ENCODE assay signal across 11 cellular contexts in genomic region chr17:42563950-42564349, GRCh38. TPM values are rescaled to one million over a fixed set of nuclear protein-coding genes. Genes with fewer than 3 reads are reported as not detected.
DNase-seq lines count a peak whose midpoint lies in the region; ATAC-seq and TF ChIP-seq lines count a peak whose summit lies in the region.
"Had no signal": no experiment of that assay in that cellular context is flagged by ENCODE, and none has a peak within 500 bp of the region (broad histone marks: within the 10 kb centered on the region; RNA-seq: fewer than 3 reads in every experiment).

No MANE protein-coding gene starts in this region.

- 58 to 80% methylated on average over 3 to 5 of the region's 9 CpGs for WGBS in esophagus squamous epithelium, 2 donors

- peak overlapping the region; percentile 28 for H3K9ac ChIP-seq in SK-N-MC (ENCODE audit: insufficient read length)

- CTCF ChIA-PET in activated CD8-positive, alpha-beta memory T cell treated with anti-CD3 and anti-CD28 coated beads, Interleukin-2, amount 10 ng/mL, durations not matched to agents 7 days and 5 days (lab: Charles Lee): interaction anchor here (1.5 to 6.7 kb wide), 2 partner anchors 13 to 28 kb away, joined by 4 to 62 read pairs; partner anchors contain the start of genes NAGLU and PSMC3IP
- CTCF ChIA-PET in HEK293T (lab: Yijun Ruan, JAX): no interaction called here

- H3K36me3 ChIP-seq in SK-N-MC (ENCODE audit: insufficient read depth, low read length) (peaks cover 31% of the 10 kb centered on the region), esophagus squamous epithelium (peaks cover 19 to 35% (median 23%) of the 10 kb centered on the region in 3 donors)

- POLR2A ChIA-PET in HEK293T (lab: Yijun Ruan, JAX): interaction anchor here (0.6 to 4.6 kb wide), 7 partner anchors 10 to 117 kb away, joined by 3 to 30 read pairs (median 6); partner anchors contain the start of genes NAGLU, PLEKHH3, RETREG3 and TUBG1

- TF ChIP-seq CTCF in esophagus squamous epithelium (IDR thresholded peaks at IDR 0.05): no peak

- DNase-seq in activated CD8-positive, alpha-beta memory T cell treated with anti-CD3 and anti-CD28 coated beads, Interleukin-2, amount 10 ng/mL, durations not matched to agents 7 days and 5 days: no peak
- DNase-seq in activated CD8-positive, alpha-beta memory T cell treated with anti-CD3 and anti-CD28 coated beads, Interleukin-2, amount 50 U/mL, for 4 hours: no peak
- DNase-seq in SK-N-MC (ENCODE audit: low read depth, low spot score) (no peak), esophagus squamous epithelium (lab: John Stamatoyannopoulos, UW) (no peak), HEK293T (ENCODE audit: extremely low spot score) (no peak), SKM-1 (lab: John Stamatoyannopoulos, UW; ENCODE audit: unreplicated experiment) (no peak)
- no peak for DNase-seq in stimulated activated effector memory CD8-positive, alpha-beta T cell treated with anti-CD3 and anti-CD28 coated beads, Interleukin-12 subunit alpha, Interleukin-12 subunit beta, amount 100 ng/mL, for 72 hours (ENCODE audit: low spot score in 2 of 2)
- DNase-seq: stimulated activated CD4-positive, alpha-beta T cell treated with anti-CD3 and anti-CD28 coated beads, Interleukin-4, amount 100 ng/mL, for 24 hours had no signal

- no peak for ATAC-seq in activated CD8-positive, alpha-beta memory T cell treated with anti-CD3 and anti-CD28 coated beads, Interleukin-2, amount 10 ng/mL, durations not matched to agents 7 days and 5 days
- no peak for ATAC-seq in stimulated activated effector memory CD8-positive, alpha-beta T cell treated with anti-CD3 and anti-CD28 coated beads, Interleukin-12 subunit alpha, Interleukin-12 subunit beta, amount 100 ng/mL, for 72 hours
- no peak for ATAC-seq in HG02763 (IDR thresholded peaks at IDR 0.05; ENCODE audit: unreplicated experiment)
- ATAC-seq: foreskin keratinocyte had no signal

- no peaks in the 10 kb centered on the region for H3K27me3 ChIP-seq in esophagus squamous epithelium
- H3K27me3 ChIP-seq: ascending aorta, foreskin keratinocyte had no signal

- H3K9me3 ChIP-seq in SK-N-MC (ENCODE audit: low read depth, low read length) (no peaks in the 10 kb centered on the region), esophagus squamous epithelium (no peaks in the 10 kb centered on the region)
- H3K9me3 ChIP-seq: ascending aorta had no signal

- H3K27me3 Mint-ChIP-seq in activated CD8-positive, alpha-beta memory T cell treated with anti-CD3 and anti-CD28 coated beads, Interleukin-2, amount 10 ng/mL, durations not matched to agents 7 days and 5 days: no peaks in the 10 kb centered on the region

- peaks cover 43 to 81% (median 47%) of the 10 kb centered on the region in 3 donors for H3K4me1 ChIP-seq in esophagus squamous epithelium
- H3K4me1 ChIP-seq: foreskin keratinocyte had no signal

- H3K27ac Mint-ChIP-seq in activated CD8-positive, alpha-beta memory T cell treated with anti-CD3 and anti-CD28 coated beads, Interleukin-2, amount 10 ng/mL, durations not matched to agents 7 days and 5 days: peak overlapping the region; percentile 99
- H3K27ac Mint-ChIP-seq in stimulated activated effector memory CD8-positive, alpha-beta T cell treated with anti-CD3 and anti-CD28 coated beads, Interleukin-12 subunit alpha, Interleukin-12 subunit beta, amount 100 ng/mL, for 72 hours: peak overlapping the region; percentile 98

- H3K4me1 Mint-ChIP-seq in activated CD8-positive, alpha-beta memory T cell treated with anti-CD3 and anti-CD28 coated beads, Interleukin-2, amount 10 ng/mL, durations not matched to agents 7 days and 5 days: peaks cover 62% of the 10 kb centered on the region
- peaks cover 59% of the 10 kb centered on the region for H3K4me1 Mint-ChIP-seq in stimulated activated effector memory CD8-positive, alpha-beta T cell treated with anti-CD3 and anti-CD28 coated beads, Interleukin-12 subunit alpha, Interleukin-12 subunit beta, amount 100 ng/mL, for 72 hours

- H3K4me3 ChIP-seq in SK-N-MC (peak overlapping the region; percentile 89; the same call in 1 of the 2 replicates), esophagus squamous epithelium (peak overlapping the region in 2 of 4 donors; percentile 73 to 91)

- peak overlapping the region; percentile 88 for H3K4me3 Mint-ChIP-seq in activated CD8-positive, alpha-beta memory T cell treated with anti-CD3 and anti-CD28 coated beads, Interleukin-2, amount 10 ng/mL, durations not matched to agents 7 days and 5 days
- peak overlapping the region; percentile 92 for H3K4me3 Mint-ChIP-seq in stimulated activated effector memory CD8-positive, alpha-beta T cell treated with anti-CD3 and anti-CD28 coated beads, Interleukin-12 subunit alpha, Interleukin-12 subunit beta, amount 100 ng/mL, for 72 hours

- no peaks in the 10 kb centered on the region for H3K9me3 Mint-ChIP-seq in activated CD8-positive, alpha-beta memory T cell treated with anti-CD3 and anti-CD28 coated beads, Interleukin-2, amount 10 ng/mL, durations not matched to agents 7 days and 5 days (ENCODE audit: low read depth)
- no peaks in the 10 kb centered on the region for H3K9me3 Mint-ChIP-seq in stimulated activated effector memory CD8-positive, alpha-beta T cell treated with anti-CD3 and anti-CD28 coated beads, Interleukin-12 subunit alpha, Interleukin-12 subunit beta, amount 100 ng/mL, for 72 hours

- peaks cover 24% of the 10 kb centered on the region for H3K36me3 Mint-ChIP-seq in activated CD8-positive, alpha-beta memory T cell treated with anti-CD3 and anti-CD28 coated beads, Interleukin-2, amount 10 ng/mL, durations not matched to agents 7 days and 5 days
- peaks cover 60% of the 10 kb centered on the region for H3K36me3 Mint-ChIP-seq in stimulated activated effector memory CD8-positive, alpha-beta T cell treated with anti-CD3 and anti-CD28 coated beads, Interleukin-12 subunit alpha, Interleukin-12 subunit beta, amount 100 ng/mL, for 72 hours

- H3K27ac ChIP-seq in SK-N-MC: no peak overlapping the region
- H3K27ac ChIP-seq in esophagus squamous epithelium: peak overlapping the region in 3 of 4 donors; percentile 87 to 94 (median 89)
- H3K27ac ChIP-seq: foreskin keratinocyte had no signal

- intact Hi-C loops in esophagus squamous epithelium (cut with DNase I): no loop called here

- TF ChIP-seq POLR2A in esophagus squamous epithelium (IDR thresholded peaks at IDR 0.05): no peak

TF ChIP-seq in HEK293T, 16 proteins besides CTCF, POLR2A, EP300 and RAD21:
- TF ChIP-seq LEF1 (IDR thresholded peaks at IDR 0.05; ENCODE audit: borderline replicate concordance) (no peak), SUZ12 (IDR thresholded peaks at IDR 0.05) (no peak), BHLHE40 (IDR thresholded peaks at IDR 0.05; ENCODE audit: borderline replicate concordance) (no peak), PKNOX1 (IDR thresholded peaks at IDR 0.05) (no peak), CTBP1 (IDR thresholded peaks at IDR 0.05; ENCODE audit: borderline replicate concordance) (no peak), FOXK2 (IDR thresholded peaks at IDR 0.05) (no peak)
TF ChIP-seq in HEK293T: peak in this region for 0.

RNA-seq across cellular contexts. Expression of gene COASY, which starts 2.0 kb away (rescaled TPM):
- total RNA-seq in activated CD8-positive, alpha-beta memory T cell treated with anti-CD3 and anti-CD28 coated beads, Interleukin-2, amount 10 ng/mL, durations not matched to agents 7 days and 5 days: 100 to 1,000 TPM in 1 of 2 experiments, 10 to 100 TPM in 1; 95.9 to 108 TPM
- total RNA-seq in esophagus squamous epithelium: 10 to 100 TPM; 34.1 to 52.2 (median 46.5) TPM

RNA-seq across cellular contexts. Expression of gene MLX, which starts 3.0 kb away (rescaled TPM):
- total RNA-seq in activated CD8-positive, alpha-beta memory T cell treated with anti-CD3 and anti-CD28 coated beads, Interleukin-2, amount 10 ng/mL, durations not matched to agents 7 days and 5 days: 10 to 100 TPM; 54.8 to 60.4 TPM
- total RNA-seq in esophagus squamous epithelium: 10 to 100 TPM; 34.0 to 47.9 (median 39.9) TPM

RNA-seq across cellular contexts. Expression of gene HSD17B1, which starts 11.2 kb away (rescaled TPM):
- 1 to 10 TPM in 1 of 2 experiments, under 1 TPM in 1; 0.70 to 1.1 TPM for total RNA-seq in activated CD8-positive, alpha-beta memory T cell treated with anti-CD3 and anti-CD28 coated beads, Interleukin-2, amount 10 ng/mL, durations not matched to agents 7 days and 5 days
- 10 to 100 TPM in 1 of 4 donors, 1 to 10 TPM in 3; 3.0 to 11.8 (median 6.6) TPM for total RNA-seq in esophagus squamous epithelium
- total RNA-seq: ascending aorta had no signal

RNA-seq across cellular contexts. Expression of gene PSMC3IP, which starts 13.6 kb away (rescaled TPM):
- 10 to 100 TPM; 24.4 to 25.5 TPM for total RNA-seq in activated CD8-positive, alpha-beta memory T cell treated with anti-CD3 and anti-CD28 coated beads, Interleukin-2, amount 10 ng/mL, durations not matched to agents 7 days and 5 days
- total RNA-seq in esophagus squamous epithelium: 1 to 10 TPM in 3 of 4 donors, under 1 TPM in 1; 0.61 to 4.8 (median 2.8) TPM

RNA-seq across cellular contexts. Expression of gene NAGLU, which starts 27.9 kb away (rescaled TPM):
- total RNA-seq in activated CD8-positive, alpha-beta memory T cell treated with anti-CD3 and anti-CD28 coated beads, Interleukin-2, amount 10 ng/mL, durations not matched to agents 7 days and 5 days: 10 to 100 TPM; 18.2 to 19.4 TPM
- 10 to 100 TPM; 19.2 to 39.0 (median 26.5) TPM for total RNA-seq in esophagus squamous epithelium
